In genomic region chr11:8650401-8650990, GRCh38 we compare ENCODE assay signal across 25 cellular contexts. TPM values are rescaled to one million over a fixed set of nuclear protein-coding genes. Genes with fewer than 3 reads are reported as not detected.
DNase-seq lines count a peak whose midpoint lies in the region; ATAC-seq and TF ChIP-seq lines count a peak whose summit lies in the region.
"Had no signal": no experiment of that assay in that cellular context is flagged by ENCODE, and none has a peak within 500 bp of the region (broad histone marks: within the 10 kb centered on the region; RNA-seq: fewer than 3 reads in every experiment).

No MANE protein-coding gene starts in this region.

- no peaks in the 10 kb centered on the region for H3K9me3 ChIP-seq in HAP-1
- H3K9me3 ChIP-seq: esophagus squamous epithelium, prostate gland, stomach, tibial nerve had no signal

- in situ Hi-C loops in HAP-1 (cut with MboI; ENCODE audit: low sequenced_read_pairs), result no loop called here

- peak; percentile 8 for DNase-seq in NCI-H2171 treated with DMSO at 0.1 percent for 48 hours (lab: John Stamatoyannopoulos, UW)
- no peak for DNase-seq in NCI-H2171 (lab: John Stamatoyannopoulos, UW)
- DNase-seq in fibroblast of pulmonary artery (ENCODE audit: low read depth), result peak; percentile 52
- no peak for DNase-seq in HAP-1 (ENCODE audit: low spot score in 2 of 2)
- no peak for DNase-seq in DMS153 (lab: John Stamatoyannopoulos, UW)
- no peak for DNase-seq in effector CD4-positive, alpha-beta T cell
- no peak for DNase-seq in foreskin keratinocyte
- DNase-seq: activated CD4-positive, alpha-beta T cell treated with anti-CD3 and anti-CD28 coated beads for 4 hours; activated CD8-positive, alpha-beta memory T cell treated with anti-CD3 and anti-CD28 coated beads for 24 hours; activated naive CD4-positive, alpha-beta T cell; activated T-cell treated with anti-CD3 and anti-CD28 coated beads, Interleukin-2, amount 50 U/mL, for 1 hour; DMS79; esophagus squamous epithelium; KG1; left colon; NCI-H1436 treated with DMSO at 0.1 percent for 48 hours; NCI-H524 treated with DMSO at 0.1 percent for 48 hours; stimulated activated CD8-positive, alpha-beta memory T cell treated with anti-CD3 and anti-CD28 coated beads, Interleukin-4, amount 100 ng/mL, for 48 hours; stomach had no signal

- H3K4me3 ChIP-seq in fibroblast of pulmonary artery (replicated peaks; ENCODE audit: low read depth, low read length), result no peak overlapping the region
- H3K4me3 ChIP-seq in HAP-1, result no peak overlapping the region
- H3K4me3 ChIP-seq: esophagus squamous epithelium, prostate gland, stomach, tibial nerve had no signal

- H3K4me1 ChIP-seq in HAP-1 (no peaks in the 10 kb centered on the region), foreskin keratinocyte (no peaks in the 10 kb centered on the region)
- H3K4me1 ChIP-seq: prostate gland, stomach, tibial nerve had no signal

- H3K36me3 ChIP-seq in HAP-1 (replicated peaks), result peaks cover 12% of the 10 kb centered on the region

- H3K27me3 ChIP-seq in HAP-1 (ENCODE audit: low read depth) (no peaks in the 10 kb centered on the region), foreskin keratinocyte (no peaks in the 10 kb centered on the region)
- H3K27me3 ChIP-seq: esophagus squamous epithelium, stomach, tibial nerve had no signal

- H3K27ac ChIP-seq in foreskin keratinocyte, result no peak overlapping the region
- H3K27ac ChIP-seq: 22Rv1, esophagus squamous epithelium, prostate gland, stomach, tibial nerve had no signal

- ATAC-seq in foreskin keratinocyte, result no peak
- ATAC-seq: left colon had no signal

- TF ChIP-seq CTCF in fibroblast of pulmonary artery (IDR thresholded peaks at IDR 0.05; ENCODE audit: low read length, missing control alignments) (no peak), foreskin keratinocyte (conservative IDR thresholded peaks at IDR 0.05) (no peak)

TF ChIP-seq in PFSK-1, 5 proteins besides CTCF, POLR2A, EP300 and RAD21:
- TF ChIP-seq POLR2AphosphoS5 (IDR thresholded peaks at IDR 0.05; ENCODE audit: low read depth, low read length) (no peak), REST (IDR thresholded peaks at IDR 0.05; ENCODE audit: insufficient read depth in 1 of 2, low read depth in 2 of 2, low read length in 2 of 2) (no peak), FOXP2 (optimal IDR thresholded peaks at IDR 0.05; ENCODE audit: borderline replicate concordance, extremely low read depth, extremely low read length, insufficient read depth) (peak; percentile 35), SIN3A (IDR thresholded peaks at IDR 0.05; ENCODE audit: borderline replicate concordance, insufficient read depth, low read length) (no peak)

RNA-seq across cellular contexts. Expression of gene TRIM66, which starts 32.0 kb away (rescaled TPM):
- polyA plus RNA-seq in PFSK-1 (2012; ENCODE audit: insufficient read length, low read depth), result 10.7 TPM
- 2.2 and 2.5 TPM in 2 replicates for total RNA-seq in foreskin keratinocyte
- 0.40 and 0.45 TPM in 2 replicates for polyA plus RNA-seq in foreskin keratinocyte

RNA-seq across cellular contexts. Expression of gene RPL27A, which starts 32.1 kb away (rescaled TPM):
- 2,858 TPM for polyA plus RNA-seq in PFSK-1 (2012; ENCODE audit: insufficient read length, low read depth)
- total RNA-seq in foreskin keratinocyte, result 1,979 and 2,135 TPM in 2 replicates
- 3,013 and 3,395 TPM in 2 replicates for polyA plus RNA-seq in foreskin keratinocyte

RNA-seq across cellular contexts. Expression of gene STK33, which starts 56.5 kb away (rescaled TPM):
- not detected for polyA plus RNA-seq in PFSK-1 (2012; ENCODE audit: insufficient read length, low read depth)
- 0.39 and 0.54 TPM in 2 replicates for total RNA-seq in foreskin keratinocyte
- 0.37 and 0.43 TPM in 2 replicates for polyA plus RNA-seq in foreskin keratinocyte
- total RNA-seq: HT-29, SK-MEL-5 had no signal

Comparison
In these comparisons a context has a peak if more than half of its experiments do, and no peak if none do; other contexts are left out.
1. DNase-seq: peak in NCI-H2171 treated with DMSO at 0.1 percent for 48 hours (single experiment) and fibroblast of pulmonary artery (single experiment); none in NCI-H2171 (single experiment), HAP-1 (0 of 2), DMS153 (single experiment), effector CD4-positive, alpha-beta T cell (single experiment) and foreskin keratinocyte (0 of 2).